In the genomic region with DNA sequence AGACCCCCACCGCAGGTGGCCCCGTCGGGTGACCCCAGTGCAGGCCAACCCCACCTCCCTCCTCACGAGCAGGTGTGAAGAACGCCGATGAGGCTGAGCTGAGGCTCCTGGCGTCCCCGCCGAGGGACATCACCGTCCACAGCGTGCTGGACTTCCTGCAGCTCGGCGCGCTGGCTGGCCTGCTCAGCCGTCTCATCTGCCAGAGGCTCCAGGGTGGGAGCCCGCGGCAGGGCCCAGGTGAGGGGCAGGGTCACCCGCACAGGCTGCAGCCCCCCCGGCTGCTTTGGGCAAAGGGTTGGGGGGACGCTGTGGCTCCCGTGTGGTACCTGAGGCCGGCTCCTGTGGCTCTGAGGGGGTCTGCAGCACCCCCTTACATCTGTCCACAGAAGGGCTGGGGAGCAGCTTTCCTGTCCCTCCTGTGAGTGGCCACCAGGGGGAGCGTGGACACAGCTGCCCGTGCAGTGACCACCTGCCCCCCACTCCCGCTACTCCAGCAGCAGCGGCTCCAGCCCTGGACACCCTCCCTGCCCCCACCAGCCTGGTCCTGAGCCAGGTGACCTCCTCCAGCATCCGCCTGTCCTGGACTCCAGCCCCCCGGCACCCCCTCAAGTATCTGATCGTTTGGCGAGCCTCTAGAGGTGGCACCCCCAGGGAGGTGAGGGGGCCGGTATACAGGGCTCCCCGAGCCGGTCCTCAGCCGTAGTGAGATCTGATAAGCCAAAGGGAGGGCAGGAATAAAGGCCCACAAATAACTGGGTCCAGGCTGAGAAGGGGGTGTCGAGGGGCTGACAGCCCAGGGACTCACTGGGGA, we compare ENCODE assay signal across 8 cellular contexts. TPM values are rescaled to one million over a fixed set of nuclear protein-coding genes. Genes with fewer than 3 reads are reported as not detected.
DNase-seq lines count a peak whose midpoint lies in the region; ATAC-seq and TF ChIP-seq lines count a peak whose summit lies in the region.

No MANE protein-coding gene starts in this region.

- no peaks in the 10 kb centered on the region for H3K4me1 Mint-ChIP-seq in activated CD4-positive, alpha-beta T cell treated with anti-CD3 and anti-CD28 coated beads for 36 hours
- no peaks in the 10 kb centered on the region for H3K4me1 Mint-ChIP-seq in activated naive CD4-positive, alpha-beta T cell treated with anti-CD3 and anti-CD28 coated beads for 36 hours (ENCODE audit: low read depth)

- DNase-seq in activated CD4-positive, alpha-beta T cell treated with anti-CD3 and anti-CD28 coated beads for 36 hours = peak; percentile 61
- DNase-seq in activated CD4-positive, alpha-beta T cell treated with anti-CD3 and anti-CD28 coated beads for 1 hour = no peak
- DNase-seq in NB4 (ENCODE audit: low read depth) = peak; percentile 49
- DNase-seq in activated naive CD4-positive, alpha-beta T cell treated with anti-CD3 and anti-CD28 coated beads for 36 hours = peak; percentile 34
- DNase-seq in left ventricle myocardium superior = peak; percentile 64
- DNase-seq in stimulated activated CD4-positive, alpha-beta T cell treated with anti-CD3 and anti-CD28 coated beads, Interleukin-4, amount 100 ng/mL, for 24 hours = peak; percentile 21
- DNase-seq in NCI-H526 treated with DMSO at 0.1 percent for 48 hours (lab: John Stamatoyannopoulos, UW) = no peak
- no peak for DNase-seq in effector CD8-positive, alpha-beta T cell (lab: John Stamatoyannopoulos, UW)

- no peaks in the 10 kb centered on the region for H3K36me3 Mint-ChIP-seq in activated CD4-positive, alpha-beta T cell treated with anti-CD3 and anti-CD28 coated beads for 36 hours (ENCODE audit: low read depth)
- no peaks in the 10 kb centered on the region for H3K36me3 Mint-ChIP-seq in activated naive CD4-positive, alpha-beta T cell treated with anti-CD3 and anti-CD28 coated beads for 36 hours (ENCODE audit: low read depth)

- H3K4me3 ChIP-seq in NB4 (ENCODE audit: low read depth, low read length) = no peak overlapping the region

- POLR2A ChIA-PET in activated CD4-positive, alpha-beta T cell treated with anti-CD3 and anti-CD28 coated beads for 36 hours (lab: Charles Lee) = interaction anchor here (0.6 kb wide), 1 partner anchor 260 kb away, joined by 3 read pairs; no protein-coding TSS in a partner anchor

- peak; percentile 51 for ATAC-seq in activated CD4-positive, alpha-beta T cell treated with anti-CD3 and anti-CD28 coated beads for 36 hours
- peak; percentile 69 for ATAC-seq in left ventricle myocardium superior

- intact Hi-C loops in activated CD4-positive, alpha-beta T cell treated with anti-CD3 and anti-CD28 coated beads for 36 hours (cut with DNase I, micrococcal nuclease) = loop anchor here (1.0 to 5.0 kb wide), 2 partner anchors 72 to 73 kb away; no protein-coding TSS in a partner anchor
- intact Hi-C loops in activated naive CD4-positive, alpha-beta T cell treated with anti-CD3 and anti-CD28 coated beads for 36 hours (cut with micrococcal nuclease) = loop anchor here (1.0 kb wide), 1 partner anchor 72 kb away; no protein-coding TSS in a partner anchor
- intact Hi-C loops in left ventricle myocardium superior (cut with micrococcal nuclease) = loop anchor here (5.0 kb wide), 1 partner anchor 73 kb away; no protein-coding TSS in a partner anchor

- TF ChIP-seq CTCF in NB4 (IDR thresholded peaks at IDR 0.05; ENCODE audit: low read depth, low read length) = peak; percentile 88

- H3K4me3 Mint-ChIP-seq in activated CD4-positive, alpha-beta T cell treated with anti-CD3 and anti-CD28 coated beads for 36 hours = no peak overlapping the region
- H3K4me3 Mint-ChIP-seq in activated naive CD4-positive, alpha-beta T cell treated with anti-CD3 and anti-CD28 coated beads for 36 hours = no peak overlapping the region

- TF ChIP-seq POLR2A in NB4 (IDR thresholded peaks at IDR 0.05; ENCODE audit: extremely low read depth, insufficient read length) = no peak

- H3K27ac Mint-ChIP-seq in activated CD4-positive, alpha-beta T cell treated with anti-CD3 and anti-CD28 coated beads for 36 hours = no peak overlapping the region
- no peak overlapping the region for H3K27ac Mint-ChIP-seq in activated naive CD4-positive, alpha-beta T cell treated with anti-CD3 and anti-CD28 coated beads for 36 hours

- H3K9me3 Mint-ChIP-seq in activated CD4-positive, alpha-beta T cell treated with anti-CD3 and anti-CD28 coated beads for 36 hours (ENCODE audit: low read depth) = no peaks in the 10 kb centered on the region
- no peaks in the 10 kb centered on the region for H3K9me3 Mint-ChIP-seq in activated naive CD4-positive, alpha-beta T cell treated with anti-CD3 and anti-CD28 coated beads for 36 hours

- CTCF ChIA-PET in activated CD4-positive, alpha-beta T cell treated with anti-CD3 and anti-CD28 coated beads for 36 hours (lab: Charles Lee) = interaction anchor here (0.6 to 2.2 kb wide), 9 partner anchors 12 to 748 kb away, joined by 3 to 8 read pairs (median 4); no protein-coding TSS in a partner anchor
- CTCF ChIA-PET in activated naive CD4-positive, alpha-beta T cell treated with anti-CD3 and anti-CD28 coated beads for 36 hours (lab: Charles Lee) = interaction anchor here (1.0 to 4.3 kb wide), 2 partner anchors 72 to 84 kb away, joined by 5 to 32 read pairs; no protein-coding TSS in a partner anchor

- H3K27me3 Mint-ChIP-seq in activated CD4-positive, alpha-beta T cell treated with anti-CD3 and anti-CD28 coated beads for 36 hours = peaks cover 3% of the 10 kb centered on the region
- H3K27me3 Mint-ChIP-seq in activated naive CD4-positive, alpha-beta T cell treated with anti-CD3 and anti-CD28 coated beads for 36 hours (ENCODE audit: low read depth) = peaks cover 11% of the 10 kb centered on the region

RNA-seq across cellular contexts. Expression of gene COL20A1, which starts 16.5 kb away (rescaled TPM):
- under 1 TPM; 0.04 to 0.09 TPM for total RNA-seq in activated CD4-positive, alpha-beta T cell treated with anti-CD3 and anti-CD28 coated beads for 36 hours
- under 1 TPM in 1 of 2 experiments, not detected in 1; 0.05 TPM for total RNA-seq in activated naive CD4-positive, alpha-beta T cell treated with anti-CD3 and anti-CD28 coated beads for 36 hours
- not detected for total RNA-seq in left ventricle myocardium superior

RNA-seq across cellular contexts. Expression of gene ARFGAP1, which starts 36.9 kb away (rescaled TPM):
- 10 to 100 TPM; 73.4 to 77.6 TPM for total RNA-seq in activated CD4-positive, alpha-beta T cell treated with anti-CD3 and anti-CD28 coated beads for 36 hours
- total RNA-seq in activated naive CD4-positive, alpha-beta T cell treated with anti-CD3 and anti-CD28 coated beads for 36 hours = 10 to 100 TPM; 82.4 to 89.4 TPM
- total RNA-seq in left ventricle myocardium superior = 30.9 TPM

RNA-seq across cellular contexts. Expression of gene CHRNA4, which starts 51.7 kb away (rescaled TPM):
- not detected for total RNA-seq in activated CD4-positive, alpha-beta T cell treated with anti-CD3 and anti-CD28 coated beads for 36 hours
- total RNA-seq in activated naive CD4-positive, alpha-beta T cell treated with anti-CD3 and anti-CD28 coated beads for 36 hours = not detected
- 1.8 TPM for total RNA-seq in left ventricle myocardium superior

RNA-seq across cellular contexts. Expression of gene NKAIN4, which starts 55.2 kb away (rescaled TPM):
- total RNA-seq in activated CD4-positive, alpha-beta T cell treated with anti-CD3 and anti-CD28 coated beads for 36 hours = not detected
- not detected for total RNA-seq in activated naive CD4-positive, alpha-beta T cell treated with anti-CD3 and anti-CD28 coated beads for 36 hours
- total RNA-seq in left ventricle myocardium superior = not detected

Comparison
In these comparisons a context has a peak if more than half of its experiments do, and no peak if none do; other contexts are left out.
1. DNase-seq: peak in activated CD4-positive, alpha-beta T cell treated with anti-CD3 and anti-CD28 coated beads for 36 hours (single experiment), NB4 (single experiment), activated naive CD4-positive, alpha-beta T cell treated with anti-CD3 and anti-CD28 coated beads for 36 hours (single experiment), left ventricle myocardium superior (single experiment) and stimulated activated CD4-positive, alpha-beta T cell treated with anti-CD3 and anti-CD28 coated beads, Interleukin-4, amount 100 ng/mL, for 24 hours (single experiment); none in activated CD4-positive, alpha-beta T cell treated with anti-CD3 and anti-CD28 coated beads for 1 hour (single experiment), NCI-H526 treated with DMSO at 0.1 percent for 48 hours (single experiment) and effector CD8-positive, alpha-beta T cell (single experiment).